Comparison of ENCODE assay signal across 32 cellular contexts in genomic region chr14:101349108-101349507, GRCh38.
"Had no signal": no experiment of that assay in that cellular context is flagged by ENCODE, and none has a peak within 500 bp of the region (broad histone marks: within the 10 kb centered on the region; RNA-seq: fewer than 3 reads in every experiment).

No MANE protein-coding gene starts in this region.

- H3K9me3 Mint-ChIP-seq: T-helper 1 cell treated with Interleukin-12 subunit alpha and Interleukin-12 subunit beta and Interleukin-4 antibody, amounts not matched to agents 30 μg/mL and 1 μg/mL, for 36 hours had no signal

- FAIRE-seq: colon, frontal cortex, islet of Langerhans, TTC549 had no signal

- H3K4me1 ChIP-seq: adrenal gland, body of pancreas, parathyroid adenoma, right atrium auricular region, tibial artery, uterus had no signal

- H3K79me2 ChIP-seq: parathyroid adenoma had no signal

- ATAC-seq: activated CD4-positive, CD25-positive, alpha-beta regulatory T cell treated with anti-CD3 and anti-CD28 coated beads, Interleukin-2, amount 50 U/mL, for 24 hours; activated T-cell treated with anti-CD3 and anti-CD28 coated beads, Interleukin-2, amount 50 U/mL, for 72 hours; body of pancreas; left ventricle myocardium superior; naive thymus-derived CD4-positive, alpha-beta T cell; stimulated activated memory B cell treated with anti-CD40 and anti-IgM and Interleukin-4, amounts not matched to agents 10 μg/mL and 1 μg/mL and 100 μg/mL, for 72 hours; stimulated activated naive CD8-positive, alpha-beta T cell treated with anti-CD3 and anti-CD28 coated beads, Interleukin-15, amount 100 ng/mL, for 72 hours had no signal

- H3K4me1 Mint-ChIP-seq: activated naive CD8-positive, alpha-beta T cell treated with anti-CD3 and anti-CD28 coated beads for 36 hours; naive thymus-derived CD4-positive, alpha-beta T cell; stimulated activated memory B cell treated with anti-CD40 and anti-IgM and Interleukin-4, amounts not matched to agents 10 μg/mL and 1 μg/mL and 100 μg/mL, for 72 hours; stimulated activated naive CD8-positive, alpha-beta T cell treated with anti-CD3 and anti-CD28 coated beads, Interleukin-15, amount 100 ng/mL, for 72 hours had no signal

- H3K27me3 Mint-ChIP-seq: activated naive CD8-positive, alpha-beta T cell treated with anti-CD3 and anti-CD28 coated beads for 36 hours had no signal

- H3K36me3 ChIP-seq: adrenal gland, right atrium auricular region, tibial artery, uterus, WERI-Rb-1 had no signal

- H3K4me2 ChIP-seq: SK-N-SH had no signal

- H3K4me3 Mint-ChIP-seq: activated naive CD4-positive, alpha-beta T cell treated with anti-CD3 and anti-CD28 coated beads for 36 hours; activated naive CD8-positive, alpha-beta T cell treated with anti-CD3 and anti-CD28 coated beads for 36 hours; activated T-cell treated with anti-CD3 and anti-CD28 coated beads, Interleukin-2, amount 50 U/mL, for 72 hours; naive thymus-derived CD4-positive, alpha-beta T cell; stimulated activated memory B cell treated with anti-CD40 and anti-IgM and Interleukin-4, amounts not matched to agents 10 μg/mL and 1 μg/mL and 100 μg/mL, for 72 hours; stimulated activated naive CD8-positive, alpha-beta T cell treated with anti-CD3 and anti-CD28 coated beads, Interleukin-15, amount 100 ng/mL, for 72 hours; T-helper 1 cell treated with Interleukin-12 subunit alpha and Interleukin-12 subunit beta and Interleukin-4 antibody, amounts not matched to agents 30 μg/mL and 1 μg/mL, for 36 hours had no signal

- H3K27me3 ChIP-seq: adrenal gland, body of pancreas, right atrium auricular region, tibial artery, uterus had no signal

- H2AFZ ChIP-seq: parathyroid adenoma had no signal

- H3K36me3 Mint-ChIP-seq: activated naive CD8-positive, alpha-beta T cell treated with anti-CD3 and anti-CD28 coated beads for 36 hours; stimulated activated memory B cell treated with anti-CD40 and anti-IgM and Interleukin-4, amounts not matched to agents 10 μg/mL and 1 μg/mL and 100 μg/mL, for 72 hours had no signal

- DNase-seq: activated CD4-positive, alpha-beta T cell treated with anti-CD3 and anti-CD28 coated beads for 48 hours; activated CD4-positive, alpha-beta T cell treated with anti-CD3 and anti-CD28 coated beads, Interleukin-2, amount 50 U/mL, for 48 hours; activated naive CD4-positive, alpha-beta T cell treated with anti-CD3 and anti-CD28 coated beads for 36 hours; activated naive CD8-positive, alpha-beta T cell treated with anti-CD3 and anti-CD28 coated beads for 36 hours; activated T-cell treated with anti-CD3 and anti-CD28 coated beads for 4 hours; activated T-cell treated with anti-CD3 and anti-CD28 coated beads, Interleukin-2, amount 50 U/mL, for 72 hours; body of pancreas; dermis blood vessel endothelial cell; effector CD8-positive, alpha-beta T cell; left ventricle myocardium superior; midbrain; naive thymus-derived CD4-positive, alpha-beta T cell; nucleus accumbens; SK-N-SH; stimulated activated CD4-positive, alpha-beta T cell treated with anti-CD3 and anti-CD28 coated beads, Interleukin-4, amount 100 ng/mL, for 4 hours; stimulated activated CD8-positive, alpha-beta memory T cell treated with anti-CD3 and anti-CD28 coated beads, Interleukin-4, amount 100 ng/mL, for 48 hours; stimulated activated naive CD8-positive, alpha-beta T cell treated with anti-CD3 and anti-CD28 coated beads, Interleukin-15, amount 100 ng/mL, for 72 hours; SW 1271; T-helper 9 cell; uterus; WERI-Rb-1 had no signal

- H3K27ac ChIP-seq: adrenal gland, body of pancreas, parathyroid adenoma, right atrium auricular region, tibial artery, WERI-Rb-1 had no signal

- H3K27ac Mint-ChIP-seq: activated naive CD4-positive, alpha-beta T cell treated with anti-CD3 and anti-CD28 coated beads for 36 hours; activated naive CD8-positive, alpha-beta T cell treated with anti-CD3 and anti-CD28 coated beads for 36 hours; activated T-cell treated with anti-CD3 and anti-CD28 coated beads, Interleukin-2, amount 50 U/mL, for 72 hours; naive thymus-derived CD4-positive, alpha-beta T cell; stimulated activated memory B cell treated with anti-CD40 and anti-IgM and Interleukin-4, amounts not matched to agents 10 μg/mL and 1 μg/mL and 100 μg/mL, for 72 hours; T-helper 1 cell treated with Interleukin-12 subunit alpha and Interleukin-12 subunit beta and Interleukin-4 antibody, amounts not matched to agents 30 μg/mL and 1 μg/mL, for 36 hours had no signal

- H3K9ac ChIP-seq: parathyroid adenoma, SK-N-SH had no signal

- H3K9me3 ChIP-seq: uterus had no signal

- H3K4me3 ChIP-seq: adrenal gland, body of pancreas, right atrium auricular region, tibial artery, uterus had no signal

- H3K9me2 ChIP-seq: SK-N-SH had no signal
